ENCODE assay signal across 1 cellular context in the genomic region with DNA sequence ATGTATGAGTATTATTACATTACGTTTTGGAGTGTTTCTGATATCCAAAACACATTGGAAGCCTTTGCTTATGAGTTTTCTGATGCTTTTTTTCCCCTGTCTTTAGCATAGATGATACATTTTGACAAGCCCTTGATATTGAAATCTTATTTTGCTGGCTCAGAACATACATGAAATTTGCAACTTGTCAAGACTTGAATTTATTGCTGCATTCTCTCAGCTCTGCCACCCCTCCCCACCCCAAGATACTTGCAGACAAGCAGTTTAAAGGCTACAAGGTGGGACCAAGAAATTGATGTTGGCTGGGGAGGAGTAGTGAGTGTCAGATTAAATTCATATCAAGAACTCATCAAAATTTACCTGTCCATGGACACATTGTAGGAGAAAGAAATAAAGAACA.
TF ChIP-seq lines count a peak whose summit lies in the region.

No MANE protein-coding gene starts in this region.

TF ChIP-seq in IMR-90, 13 proteins besides CTCF, POLR2A, EP300 and RAD21 (continued from another document):
- TF ChIP-seq, protein P1, sequence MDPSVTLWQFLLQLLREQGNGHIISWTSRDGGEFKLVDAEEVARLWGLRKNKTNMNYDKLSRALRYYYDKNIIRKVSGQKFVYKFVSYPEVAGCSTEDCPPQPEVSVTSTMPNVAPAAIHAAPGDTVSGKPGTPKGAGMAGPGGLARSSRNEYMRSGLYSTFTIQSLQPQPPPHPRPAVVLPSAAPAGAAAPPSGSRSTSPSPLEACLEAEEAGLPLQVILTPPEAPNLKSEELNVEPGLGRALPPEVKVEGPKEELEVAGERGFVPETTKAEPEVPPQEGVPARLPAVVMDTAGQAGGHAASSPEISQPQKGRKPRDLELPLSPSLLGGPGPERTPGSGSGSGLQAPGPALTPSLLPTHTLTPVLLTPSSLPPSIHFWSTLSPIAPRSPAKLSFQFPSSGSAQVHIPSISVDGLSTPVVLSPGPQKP (IDR thresholded peaks at IDR 0.05; ENCODE audit: borderline replicate concordance, low read depth, low read length): no peak
- TF ChIP-seq MXI1 (IDR thresholded peaks at IDR 0.05; ENCODE audit: borderline replicate concordance, low read depth, low read length) (no peak), CEBPB (IDR thresholded peaks at IDR 0.05; ENCODE audit: low read depth, low read length) (no peak), MAFK (IDR thresholded peaks at IDR 0.05; ENCODE audit: low read depth, low read length) (no peak), BHLHE40 (IDR thresholded peaks at IDR 0.05; ENCODE audit: low read depth, low read length) (no peak), RFX5 (IDR thresholded peaks at IDR 0.05; ENCODE audit: low read depth, low read length) (no peak)
